In genomic region chr12:112012775-112013600, GRCh38 we compare ENCODE assay signal across 8 cellular contexts. TPM values are rescaled to one million over a fixed set of nuclear protein-coding genes. Genes with fewer than 3 reads are reported as not detected.
A peak's percentile ranks its signal among the peaks of the same experiment; 100 is the strongest.
DNase-seq lines count a peak whose midpoint lies in the region; ATAC-seq, FAIRE-seq and TF ChIP-seq lines count a peak whose summit lies in the region.

ERP29 (plus strand) TSS chr12:112013426; CDS start chr12:112013466, 40 bp downstream.
TMEM116 (minus strand) TSS chr12:112013165; CDS start chr12:112005270, 7,895 bp downstream.

- peak; percentile 41 for TF ChIP-seq CTCF in colonic mucosa (IDR thresholded peaks at IDR 0.05)

- H3K27me3 ChIP-seq in BLaER1 = no peaks in the 10 kb centered on the region
- no peaks in the 10 kb centered on the region for H3K27me3 ChIP-seq in colonic mucosa

- H3K4me1 ChIP-seq in BLaER1 (peaks cover 53% of the 10 kb centered on the region), colonic mucosa (peaks cover 8% of the 10 kb centered on the region)

- ATAC-seq in HG03457 (IDR thresholded peaks at IDR 0.05; ENCODE audit: unreplicated experiment) = peak; percentile 62

- FAIRE-seq in GM19239 (lab: Jason Lieb, UNC) = peak; percentile 95

- intact Hi-C loops in colonic mucosa (cut with DNase I) = no loop called here

- H3K9me3 ChIP-seq in BLaER1 = peaks cover 11% of the 10 kb centered on the region; the same call in 1 of the 2 replicates
- H3K9me3 ChIP-seq in colonic mucosa = no peaks in the 10 kb centered on the region

- H3K4me3 ChIP-seq in BLaER1 (peak within 1 kb of the TSS; percentile 99), colonic mucosa (peak within 1 kb of the TSS; percentile 88)

- H3K36me3 ChIP-seq in BLaER1 (peaks cover 42% of the 10 kb centered on the region), colonic mucosa (no peaks in the 10 kb centered on the region)

- H4K20me1 ChIP-seq in BLaER1 = peaks cover 39% of the 10 kb centered on the region

- H3K27ac ChIP-seq in BLaER1 (peak within 1 kb of the TSS; percentile 98), colonic mucosa (peak within 1 kb of the TSS; percentile 88)

- peak within 1 kb of the TSS; percentile 97 for H3K4me2 ChIP-seq in BLaER1

- H3K9ac ChIP-seq in BLaER1 = peak within 1 kb of the TSS; percentile 98
- peak within 1 kb of the TSS; percentile 95 to 96 for H3K9ac ChIP-seq in colonic mucosa (ENCODE audit: low read depth in 2 of 2, low read length in 2 of 2)

- DNase-seq in GM19239 (ENCODE audit: insufficient read length, low spot score) = peak; percentile 75
- peak; percentile 62 for DNase-seq in NCI-H524 treated with DMSO at 0.1 percent for 48 hours (lab: John Stamatoyannopoulos, UW)
- DNase-seq in activated CD4-positive, alpha-beta T cell treated with anti-CD3 and anti-CD28 coated beads for 48 hours = peak; percentile 100
- peak; percentile 100 for DNase-seq in colonic mucosa
- peak; percentile 99 for DNase-seq in left kidney (ENCODE audit: low read depth, low spot score)
- peak; percentile 100 for DNase-seq in stimulated activated CD4-positive, alpha-beta T cell treated with anti-CD3 and anti-CD28 coated beads, Interleukin-2, amount 100 ng/mL, for 24 hours

RNA-seq across cellular contexts. Expression of gene ERP29, which starts in this region (rescaled TPM):
- 100 to 1,000 TPM; 136 to 152 TPM for total RNA-seq in colonic mucosa

RNA-seq across cellular contexts. Expression of gene TMEM116, which starts in this region (rescaled TPM):
- 1 to 10 TPM; 5.2 to 8.5 TPM for total RNA-seq in colonic mucosa

Comparison
In these comparisons a context has a peak if more than half of its experiments do, and no peak if none do; other contexts are left out.
1. Peak in every context shown above with its lines: DNase-seq, ATAC-seq, H3K4me3 ChIP-seq and H3K27ac ChIP-seq.